ENCODE assay signal across 38 cellular contexts in genomic region chr1:68448365-68448764, GRCh38. TPM values are rescaled to one million over a fixed set of nuclear protein-coding genes. Genes with fewer than 3 reads are reported as not detected.
"Had no signal": no experiment of that assay in that cellular context is flagged by ENCODE, and none has a peak within 500 bp of the region (broad histone marks: within the 10 kb centered on the region; RNA-seq: fewer than 3 reads in every experiment).

No MANE protein-coding gene starts in this region.

- H3K36me3 ChIP-seq: adrenal gland, ascending aorta, left lung, neutrophil, pancreas, prostate gland, sigmoid colon, thoracic aorta had no signal

- FAIRE-seq: endothelial cell of umbilical vein, pancreas, small intestine, urothelium cell line had no signal

- H3K27ac ChIP-seq: adrenal gland, ascending aorta, left lung, neutrophil, pancreas, prostate gland, sigmoid colon, thoracic aorta had no signal

- H3K4me3 ChIP-seq: adrenal gland, ascending aorta, left lung, lung, mucosa of descending colon, pancreas, prostate gland, sigmoid colon, thoracic aorta had no signal

- H3K27me3 ChIP-seq: adrenal gland, ascending aorta, neutrophil, pancreas, sigmoid colon had no signal

- H3K9me3 ChIP-seq: adrenal gland, ascending aorta, left lung, mucosa of descending colon, neutrophil, pancreas, prostate gland, sigmoid colon, thoracic aorta had no signal

- DNase-seq: activated CD4-positive, alpha-beta memory T cell treated with anti-CD3 and anti-CD28 coated beads for 36 hours; activated CD4-positive, alpha-beta T cell treated with anti-CD3 and anti-CD28 coated beads, Interleukin-2, amount 10 ng/mL, durations not matched to agents 24 days and 14 days; activated CD8-positive, alpha-beta memory T cell treated with anti-CD3 and anti-CD28 coated beads, Interleukin-2, amount 50 U/mL, for 4 hours; activated effector memory CD4-positive, alpha-beta T cell treated with anti-CD3 and anti-CD28 coated beads, Interleukin-2, amount 50 U/mL, for 16 hours; activated naive CD4-positive, alpha-beta T cell treated with anti-CD3 and anti-CD28 coated beads for 36 hours; activated naive CD8-positive, alpha-beta T cell treated with anti-CD3 and anti-CD28 coated beads for 36 hours; activated T-cell treated with anti-CD3 and anti-CD28 coated beads, Interleukin-2, amount 50 U/mL, for 1 hour; adrenal gland; caudate nucleus; cortex of kidney; effector memory CD8-positive, alpha-beta T cell; foreskin fibroblast; head of caudate nucleus; hippocampal formation; kidney glomerular epithelial cell; left lung; mucosa of descending colon; pancreas; retina; sigmoid colon; small intestine; stimulated activated CD4-positive, alpha-beta T cell treated with anti-CD3 and anti-CD28 coated beads, Interleukin-4, amount 100 ng/mL, for 24 hours; trophoblast cell had no signal

- H3K4me1 ChIP-seq: adrenal gland, ascending aorta, pancreas, prostate gland had no signal

- ATAC-seq: activated CD4-positive, CD25-positive, alpha-beta regulatory T cell treated with anti-CD3 and anti-CD28 coated beads, Interleukin-2, amount 50 U/mL, for 24 hours; effector memory CD8-positive, alpha-beta T cell; esophagus mucosa; left lung; mucosa of descending colon; pancreas; stimulated activated effector memory CD8-positive, alpha-beta T cell treated with anti-CD3 and anti-CD28 coated beads, Interleukin-12 subunit alpha, Interleukin-12 subunit beta, amount 100 ng/mL, for 72 hours had no signal

RNA-seq across cellular contexts. Expression of gene RPE65, which starts 1.4 kb away (rescaled TPM):
- total RNA-seq: activated CD4-positive, alpha-beta memory T cell treated with anti-CD3 and anti-CD28 coated beads for 36 hours; activated CD4-positive, alpha-beta T cell treated with anti-CD3 and anti-CD28 coated beads, Interleukin-2, amount 10 ng/mL, durations not matched to agents 24 days and 14 days; activated CD8-positive, alpha-beta memory T cell treated with anti-CD3 and anti-CD28 coated beads for 36 hours; activated naive CD4-positive, alpha-beta T cell treated with anti-CD3 and anti-CD28 coated beads for 36 hours; activated naive CD8-positive, alpha-beta T cell treated with anti-CD3 and anti-CD28 coated beads for 36 hours; activated T-helper 1 cell treated with anti-CD3 and anti-CD28 coated beads, Interleukin-12 subunit alpha, Interleukin-12 subunit beta, Interleukin-2, Interleukin-4 antibody, amounts not matched to agents 30 ng/mL and 10 ng/mL and 1 ng/mL, durations not matched to agents 14 hours and 24 hours and 36 hours; adrenal gland; ascending aorta; chondrocyte; endothelial cell of umbilical vein; esophagus mucosa; left lung; mesenteric fat pad; mucosa of descending colon; pancreas; sigmoid colon; subcutaneous adipose tissue; thoracic aorta had no signal
- polyA plus RNA-seq: adrenal gland, endothelial cell of umbilical vein, pancreas, small intestine had no signal

RNA-seq across cellular contexts. Expression of gene DEPDC1, which starts 48.5 kb away (rescaled TPM):
- total RNA-seq: ascending aorta, mesenteric fat pad, thoracic aorta had no signal
